Comparison of ENCODE assay signal across 12 cellular contexts in the genomic region with DNA sequence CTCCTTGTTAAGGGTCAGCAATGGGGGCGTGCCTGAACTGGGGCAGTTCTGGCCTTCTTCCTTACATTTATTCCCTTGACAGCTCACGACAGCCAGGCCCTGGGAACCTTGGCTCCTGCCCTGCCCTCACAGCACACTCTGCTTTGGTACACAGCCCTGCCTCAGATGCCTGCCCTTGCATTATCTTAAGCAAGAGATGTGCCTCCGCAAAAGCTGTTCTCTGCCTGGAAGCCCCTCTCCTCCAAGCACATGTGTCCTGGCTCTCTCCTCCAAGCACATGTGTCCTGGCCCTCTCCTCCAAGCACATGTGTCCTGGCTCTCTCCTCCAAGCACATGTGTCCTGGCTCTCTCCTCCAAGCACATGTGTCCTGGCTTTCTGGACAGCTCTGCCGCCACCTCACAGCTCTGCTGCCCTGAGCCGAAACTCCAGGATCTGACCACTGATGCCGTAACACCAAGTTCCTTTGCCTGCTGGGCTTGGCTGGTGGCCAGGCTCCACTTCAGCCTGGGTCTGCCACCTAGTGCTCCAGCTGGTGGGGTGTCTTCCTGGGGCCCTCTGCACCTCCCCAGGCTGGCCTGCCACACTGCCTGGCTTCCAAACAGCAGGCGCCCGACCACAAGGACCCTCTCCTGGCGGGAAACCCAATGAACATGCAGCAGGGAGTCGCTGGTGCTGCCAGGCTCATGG. TPM values are rescaled to one million over a fixed set of nuclear protein-coding genes. Genes with fewer than 3 reads are reported as not detected.
DNase-seq lines count a peak whose midpoint lies in the region; ATAC-seq and TF ChIP-seq lines count a peak whose summit lies in the region.
"Had no signal": no experiment of that assay in that cellular context is flagged by ENCODE, and none has a peak within 500 bp of the region (broad histone marks: within the 10 kb centered on the region; RNA-seq: fewer than 3 reads in every experiment).

No MANE protein-coding gene starts in this region.

- DNase-seq in SK-N-SH, result peak; percentile 54
- peak; percentile 19 for DNase-seq in amniotic epithelial cell (ENCODE audit: low read depth)
- DNase-seq in hepatocyte (ENCODE audit: low spot score), result no peak
- peak in 1 of 2 donors; percentile 45 for DNase-seq in upper lobe of left lung
- DNase-seq in brain microvascular endothelial cell, result no peak
- DNase-seq in islet precursor cell, result no peak
- DNase-seq in SW 1271 (lab: John Stamatoyannopoulos, UW), result no peak
- DNase-seq: activated T-cell treated with anti-CD3 and anti-CD28 coated beads, Interleukin-2, amount 50 U/mL, for 4 hours had no signal

- TF ChIP-seq CTCF in SK-N-SH (IDR thresholded peaks at IDR 0.05) (no peak), hepatocyte (IDR thresholded peaks at IDR 0.05; ENCODE audit: poor library complexity) (no peak), upper lobe of left lung (IDR thresholded peaks at IDR 0.05) (no peak), brain microvascular endothelial cell (IDR thresholded peaks at IDR 0.05; ENCODE audit: low read depth, low read length, missing control alignments) (no peak)

- no peak overlapping the region for H3K4me3 ChIP-seq in SK-N-SH (ENCODE audit: low read depth in 2 of 2, low read length in 1 of 2)
- H3K4me3 ChIP-seq in hepatocyte, result no peak overlapping the region
- peak overlapping the region in 2 of 4 donors; percentile 28 to 36 for H3K4me3 ChIP-seq in upper lobe of left lung
- no peak overlapping the region for H3K4me3 ChIP-seq in brain microvascular endothelial cell (ENCODE audit: low read depth, low read length)

- no peaks in the 10 kb centered on the region for H3K9me3 ChIP-seq in SK-N-SH
- no peaks in the 10 kb centered on the region for H3K9me3 ChIP-seq in hepatocyte (ENCODE audit: low read depth)
- H3K9me3 ChIP-seq in upper lobe of left lung, result no peaks in the 10 kb centered on the region

- no peaks in the 10 kb centered on the region for H3K36me3 ChIP-seq in SK-N-SH (replicated peaks in 1 of 2; ENCODE audit: control insufficient read depth in 1 of 2, insufficient read depth in 2 of 2, low read length in 1 of 2)
- H3K36me3 ChIP-seq in hepatocyte (replicated peaks; ENCODE audit: insufficient read depth, low read depth), result no peaks in the 10 kb centered on the region
- peaks cover 0 to 5% (median 0%) of the 10 kb centered on the region in 4 donors for H3K36me3 ChIP-seq in upper lobe of left lung
- H3K36me3 ChIP-seq in brain microvascular endothelial cell (replicated peaks), result no peaks in the 10 kb centered on the region

- no peaks in the 10 kb centered on the region for H3K9me2 ChIP-seq in SK-N-SH
- no peaks in the 10 kb centered on the region for H3K9me2 ChIP-seq in hepatocyte (replicated peaks; ENCODE audit: insufficient read depth)

- H3K27me3 ChIP-seq in SK-N-SH (ENCODE audit: insufficient read depth), result no peaks in the 10 kb centered on the region
- no peaks in the 10 kb centered on the region for H3K27me3 ChIP-seq in hepatocyte
- no peaks in the 10 kb centered on the region for H3K27me3 ChIP-seq in upper lobe of left lung
- H3K27me3 ChIP-seq in brain microvascular endothelial cell (replicated peaks), result peaks cover 5% of the 10 kb centered on the region

- H2AFZ ChIP-seq in SK-N-SH (ENCODE audit: low read depth), result no peak overlapping the region
- H2AFZ ChIP-seq in hepatocyte, result no peak overlapping the region

- H3K4me1 ChIP-seq in SK-N-SH (ENCODE audit: control insufficient read depth in 1 of 2, insufficient read depth in 2 of 2, low read depth in 1 of 2, low read length in 1 of 2) (peaks cover 0 to 90% of the 10 kb centered on the region in 2 experiments; a peak in 1 of 4 replicates), hepatocyte (ENCODE audit: insufficient read depth) (peaks cover 54% of the 10 kb centered on the region), upper lobe of left lung (peaks cover 38 to 51% (median 45%) of the 10 kb centered on the region in 4 donors)

- POLR2A ChIA-PET in SK-N-SH (lab: Yijun Ruan, JAX), result no interaction called here

- H3K9ac ChIP-seq in SK-N-SH, result no peak overlapping the region

- no peak for ATAC-seq in SK-N-SH treated with all-trans-retinoic acid at 6 μM for 48 hours
- peak in 1 of 2 donors; percentile 16 for ATAC-seq in upper lobe of left lung (ENCODE audit: low FRiP score in 2 of 2)

- no peak for TF ChIP-seq POLR2A in upper lobe of left lung (IDR thresholded peaks at IDR 0.05)

- H3K27ac ChIP-seq in SK-N-SH (ENCODE audit: low read depth in 2 of 2, low read length in 1 of 2) (peak overlapping the region in 1 of 2 experiments; percentile 95; a peak in 2 of 4 replicates), hepatocyte (peak overlapping the region; percentile 33), upper lobe of left lung (peak overlapping the region; percentile 69 to 80 (median 76)), brain microvascular endothelial cell (no peak overlapping the region)

- H3F3A ChIP-seq in SK-N-SH (replicated peaks; ENCODE audit: insufficient read depth), result no peaks in the 10 kb centered on the region

- 86% methylated on average over 4 of the region's 10 CpGs for WGBS in SK-N-SH (ENCODE audit: low lambda C conversion rate)
- 77% methylated on average over 10 of the region's 10 CpGs for WGBS in hepatocyte (ENCODE audit: low lambda C conversion rate, missing lambda C conversion rate)
- 44 to 46% methylated on average over 9 to 10 of the region's 10 CpGs for WGBS in upper lobe of left lung, 2 donors

- H3K79me2 ChIP-seq in SK-N-SH (ENCODE audit: insufficient read depth) (no peaks in the 10 kb centered on the region), hepatocyte (no peaks in the 10 kb centered on the region)

- no peak for TF ChIP-seq EP300 in SK-N-SH (IDR thresholded peaks at IDR 0.05; ENCODE audit: borderline replicate concordance in 1 of 2, low read depth in 1 of 2, low read length in 1 of 2)
- no peak for TF ChIP-seq EP300 in upper lobe of left lung (IDR thresholded peaks at IDR 0.05)

- H3K4me2 ChIP-seq in SK-N-SH, result no peak overlapping the region
- peak overlapping the region; percentile 35 for H3K4me2 ChIP-seq in hepatocyte

- no peak for TF ChIP-seq RAD21 in SK-N-SH (IDR thresholded peaks at IDR 0.05; ENCODE audit: low read length)

- H4K20me1 ChIP-seq in SK-N-SH (ENCODE audit: insufficient read depth), result no peaks in the 10 kb centered on the region
- H4K20me1 ChIP-seq in hepatocyte (ENCODE audit: insufficient read depth, poor library complexity, severe bottlenecking), result no peaks in the 10 kb centered on the region

- CTCF ChIA-PET in SK-N-SH (lab: Yijun Ruan, JAX), result interaction anchor here (1.2 to 5.4 kb wide), 3 partner anchors 16 to 59 kb away, joined by 6 to 28 read pairs (median 7); no protein-coding TSS in a partner anchor

- in situ Hi-C loops in brain microvascular endothelial cell (cut with HindIII; ENCODE audit: low pct_ligation_motif_present, low sequenced_read_pairs), result no loop called here

TF ChIP-seq in SK-N-SH, 30 proteins besides CTCF, POLR2A, EP300 and RAD21:
- peak; percentile 80; the same call in 1 of the 2 replicates for TF ChIP-seq MXI1 (IDR thresholded peaks at IDR 0.05; ENCODE audit: low read depth, low read length)
- TF ChIP-seq, protein P1, sequence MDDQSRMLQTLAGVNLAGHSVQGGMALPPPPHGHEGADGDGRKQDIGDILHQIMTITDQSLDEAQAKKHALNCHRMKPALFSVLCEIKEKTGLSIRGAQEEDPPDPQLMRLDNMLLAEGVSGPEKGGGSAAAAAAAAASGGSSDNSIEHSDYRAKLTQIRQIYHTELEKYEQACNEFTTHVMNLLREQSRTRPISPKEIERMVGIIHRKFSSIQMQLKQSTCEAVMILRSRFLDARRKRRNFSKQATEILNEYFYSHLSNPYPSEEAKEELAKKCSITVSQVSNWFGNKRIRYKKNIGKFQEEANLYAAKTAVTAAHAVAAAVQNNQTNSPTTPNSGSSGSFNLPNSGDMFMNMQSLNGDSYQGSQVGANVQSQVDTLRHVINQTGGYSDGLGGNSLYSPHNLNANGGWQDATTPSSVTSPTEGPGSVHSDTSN (IDR thresholded peaks at IDR 0.05), result no peak
- no peak for TF ChIP-seq FOSL2 (IDR thresholded peaks at IDR 0.05; ENCODE audit: borderline replicate concordance, low read depth)
TF ChIP-seq in SK-N-SH: peak in this region for 1.

TF ChIP-seq in SK-N-SH treated with all-trans-retinoic acid at 6 μM for 48 hours, 23 proteins besides CTCF, POLR2A, EP300 and RAD21:
- TF ChIP-seq CSDC2 (CRISPR knock-in tag; IDR thresholded peaks at IDR 0.05), result no peak
- TF ChIP-seq TCF4 (CRISPR knock-in tag; IDR thresholded peaks at IDR 0.05; ENCODE audit: borderline replicate concordance), result no peak
- TF ChIP-seq BACH2 (CRISPR knock-in tag; IDR thresholded peaks at IDR 0.05; ENCODE audit: borderline replicate concordance), result no peak
- no peak for TF ChIP-seq PPARA (CRISPR knock-in tag; IDR thresholded peaks at IDR 0.05; ENCODE audit: borderline replicate concordance)
- TF ChIP-seq ZFP3 (CRISPR knock-in tag; IDR thresholded peaks at IDR 0.05), result no peak
- no peak for TF ChIP-seq SNAI2 (CRISPR knock-in tag; IDR thresholded peaks at IDR 0.05)
- TF ChIP-seq ZC3H10 (CRISPR knock-in tag; IDR thresholded peaks at IDR 0.05), result no peak

RNA-seq across cellular contexts. Expression of a gene that starts 53.1 kb away (rescaled TPM):
- polyA plus RNA-seq in SK-N-SH (2012; rRNA removed), result 0.06 and 0.56 TPM in 2 replicates
- polyA plus RNA-seq in SK-N-SH (2012; cell fraction: cytosol; rRNA removed), result 0.15 and 0.22 TPM in 2 replicates
- 0.24 and 0.47 TPM in 2 replicates for polyA plus RNA-seq in SK-N-SH (2012; cell fraction: nucleus; rRNA removed)
- 0.96 and 2.1 TPM in 2 replicates for total RNA-seq in hepatocyte
- polyA plus RNA-seq in hepatocyte, result 2.2 and 3.0 TPM in 2 replicates
- 10 to 100 TPM in 5 of 6 donors, 1 to 10 TPM in 1; 9.7 to 55.9 (median 20.8) TPM for total RNA-seq in upper lobe of left lung
- total RNA-seq: endothelial cell of umbilical vein, myocyte had no signal
- polyA plus RNA-seq: BJ had no signal

Comparison
In these comparisons a context has a peak if more than half of its experiments do, and no peak if none do; other contexts are left out.
1. DNase-seq: peak in SK-N-SH (single experiment) and amniotic epithelial cell (single experiment); none in hepatocyte (single experiment), brain microvascular endothelial cell (single experiment), islet precursor cell (single experiment) and SW 1271 (0 of 2).